In genomic region chr7:122394512-122394911, GRCh38 we compare ENCODE assay signal across 1 cellular context.
TF ChIP-seq lines count a peak whose summit lies in the region.

No MANE protein-coding gene starts in this region.

TF ChIP-seq in GM23338, 12 proteins besides CTCF, POLR2A, EP300 and RAD21 (continued from another document):
- TF ChIP-seq ZNF462 (CRISPR knock-in tag; IDR thresholded peaks at IDR 0.05), result no peak
- TF ChIP-seq POLR2AphosphoS5 (IDR thresholded peaks at IDR 0.05; ENCODE audit: low read depth), result no peak
- no peak for TF ChIP-seq ZNF331 (CRISPR knock-in tag; IDR thresholded peaks at IDR 0.05; ENCODE audit: low read depth)
- no peak for TF ChIP-seq ZNF114 (CRISPR knock-in tag; IDR thresholded peaks at IDR 0.05)
- no peak for TF ChIP-seq ETS1 (IDR thresholded peaks at IDR 0.05)
- no peak for TF ChIP-seq REST (IDR thresholded peaks at IDR 0.05; ENCODE audit: unreplicated experiment)
